Comparison of ENCODE assay signal across 19 cellular contexts in the genomic region with DNA sequence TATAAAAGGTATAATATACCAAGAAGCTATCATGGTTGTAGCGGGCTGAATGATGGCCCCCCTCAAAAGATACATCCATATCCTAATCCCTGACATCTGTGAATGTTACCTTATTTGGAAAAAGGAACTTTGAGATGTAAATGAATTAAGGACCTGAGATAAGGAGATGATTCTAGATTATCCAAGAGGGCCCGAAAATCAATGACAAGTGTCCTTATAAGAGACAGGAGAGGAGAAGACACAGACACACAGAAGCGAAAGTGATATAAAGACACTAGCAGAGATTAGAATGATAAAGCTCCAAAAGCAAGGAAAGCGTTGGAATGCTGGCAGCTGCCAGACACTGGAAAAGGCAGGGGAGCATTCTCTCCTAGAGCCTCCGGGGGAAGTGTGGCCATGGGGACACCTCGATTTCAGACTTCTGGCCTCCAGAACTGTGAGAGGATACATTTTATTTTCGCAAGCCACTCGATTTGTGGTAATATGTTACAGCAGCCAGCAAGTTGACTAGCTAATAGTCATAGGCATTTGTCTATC. TPM values are rescaled to one million over a fixed set of nuclear protein-coding genes. Genes with fewer than 3 reads are reported as not detected.
DNase-seq lines count a peak whose midpoint lies in the region; ATAC-seq, FAIRE-seq and TF ChIP-seq lines count a peak whose summit lies in the region.
"Had no signal": no experiment of that assay in that cellular context is flagged by ENCODE, and none has a peak within 500 bp of the region (broad histone marks: within the 10 kb centered on the region; RNA-seq: fewer than 3 reads in every experiment).

No MANE protein-coding gene starts in this region.

- WGBS in right lobe of liver (ENCODE audit: insufficient coverage, low coverage, low lambda C conversion rate, missing lambda C conversion rate): 57% methylated on average over 8 of the region's 8 CpGs

- in situ Hi-C loops in brain microvascular endothelial cell (cut with HindIII; ENCODE audit: low pct_ligation_motif_present, low sequenced_read_pairs): no loop called here

- intact Hi-C loops in right lobe of liver (cut with DNase I): loop anchor here in 1 of 2 donors (10.0 kb wide), 1 partner anchor 55 kb away; no protein-coding TSS in a partner anchor

- ATAC-seq in right lobe of liver: peak; percentile 15 to 36 (median 26)
- ATAC-seq: left colon had no signal

- H3K9ac ChIP-seq in adipocyte (ENCODE audit: low read length): peak overlapping the region; percentile 59

- H3K27me3 Mint-ChIP-seq in activated CD4-positive, alpha-beta memory T cell treated with anti-CD3 and anti-CD28 coated beads, Interleukin-2, amount 10 ng/mL, durations not matched to agents 7 days and 5 days: peaks cover 2% of the 10 kb centered on the region
- H3K27me3 Mint-ChIP-seq: central memory CD8-positive, alpha-beta T cell had no signal

- H3K4me3 ChIP-seq in adipocyte (ENCODE audit: low read length) (peak overlapping the region; percentile 35), right lobe of liver (no peak overlapping the region), brain microvascular endothelial cell (ENCODE audit: low read depth, low read length) (no peak overlapping the region)
- H3K4me3 ChIP-seq: adrenal gland, pancreas, sigmoid colon had no signal

- no peak overlapping the region for H3K27ac Mint-ChIP-seq in activated CD4-positive, alpha-beta memory T cell treated with anti-CD3 and anti-CD28 coated beads, Interleukin-2, amount 10 ng/mL, durations not matched to agents 7 days and 5 days

- H3K27ac ChIP-seq in right lobe of liver (peak overlapping the region; percentile 45 to 80 (median 78)), brain microvascular endothelial cell (no peak overlapping the region)
- H3K27ac ChIP-seq: adrenal gland, pancreas, sigmoid colon had no signal

- H3K4me1 Mint-ChIP-seq in activated CD4-positive, alpha-beta memory T cell treated with anti-CD3 and anti-CD28 coated beads, Interleukin-2, amount 10 ng/mL, durations not matched to agents 7 days and 5 days: no peaks in the 10 kb centered on the region
- H3K4me1 Mint-ChIP-seq: central memory CD8-positive, alpha-beta T cell had no signal

- TF ChIP-seq CTCF in D721Med (IDR thresholded peaks at IDR 0.05; ENCODE audit: insufficient read depth, missing control alignments): no peak
- no peak for TF ChIP-seq CTCF in right lobe of liver (IDR thresholded peaks at IDR 0.05)
- no peak for TF ChIP-seq CTCF in brain microvascular endothelial cell (IDR thresholded peaks at IDR 0.05; ENCODE audit: low read depth, low read length, missing control alignments)

- no peaks in the 10 kb centered on the region for H3K9me3 Mint-ChIP-seq in activated CD4-positive, alpha-beta memory T cell treated with anti-CD3 and anti-CD28 coated beads, Interleukin-2, amount 10 ng/mL, durations not matched to agents 7 days and 5 days
- H3K9me3 Mint-ChIP-seq: central memory CD8-positive, alpha-beta T cell had no signal

- H3K36me3 Mint-ChIP-seq in activated CD4-positive, alpha-beta memory T cell treated with anti-CD3 and anti-CD28 coated beads, Interleukin-2, amount 10 ng/mL, durations not matched to agents 7 days and 5 days (ENCODE audit: low read depth): no peaks in the 10 kb centered on the region

- DNase-seq in D721Med (ENCODE audit: insufficient read length, low spot score) (peak; percentile 22), adipocyte (ENCODE audit: low read depth) (no peak), right lobe of liver (no peak), brain microvascular endothelial cell (no peak), NCI-H1436 (lab: John Stamatoyannopoulos, UW) (no peak)
- DNase-seq in activated CD4-positive, alpha-beta memory T cell treated with anti-CD3 and anti-CD28 coated beads, Interleukin-2, amount 10 ng/mL, durations not matched to agents 7 days and 5 days: no peak
- DNase-seq: ACHN; GOT3; KBM-7; left colon; NCI-H2081 treated with DMSO at 0.1 percent for 48 hours; NCI-H524 treated with DMSO at 0.1 percent for 48 hours; sigmoid colon; stimulated activated CD4-positive, alpha-beta T cell treated with anti-CD3 and anti-CD28 coated beads, Interleukin-2, amount 100 ng/mL, for 24 hours; substantia nigra had no signal

- no peak for FAIRE-seq in D721Med (lab: Jason Lieb, UNC)
- FAIRE-seq: pancreas had no signal

- H3K27me3 ChIP-seq in adipocyte (replicated peaks; ENCODE audit: control insufficient read depth, insufficient read depth, low read length) (no peaks in the 10 kb centered on the region), right lobe of liver (no peaks in the 10 kb centered on the region), brain microvascular endothelial cell (replicated peaks) (no peaks in the 10 kb centered on the region)
- H3K27me3 ChIP-seq: adrenal gland, pancreas, sigmoid colon had no signal

- H3K9me3 ChIP-seq in adipocyte (ENCODE audit: control insufficient read depth, low read length): no peaks in the 10 kb centered on the region
- no peaks in the 10 kb centered on the region for H3K9me3 ChIP-seq in right lobe of liver
- H3K9me3 ChIP-seq: adrenal gland, pancreas, sigmoid colon had no signal

- POLR2A ChIA-PET in activated CD4-positive, alpha-beta memory T cell treated with anti-CD3 and anti-CD28 coated beads, Interleukin-2, amount 10 ng/mL, durations not matched to agents 7 days and 5 days (lab: Charles Lee): interaction anchor here (1.0 to 3.1 kb wide), 6 partner anchors 10 to 20 kb away, joined by 3 to 8 read pairs (median 4); partner anchors contain the start of genes GP1BA, RNF167 and SLC25A11

- TF ChIP-seq POLR2A in right lobe of liver (IDR thresholded peaks at IDR 0.05): no peak

- peaks cover 20% of the 10 kb centered on the region for H3K4me1 ChIP-seq in adipocyte (ENCODE audit: control insufficient read depth, insufficient read depth, low read length)
- peaks cover 0 to 30% (median 4%) of the 10 kb centered on the region in 4 donors for H3K4me1 ChIP-seq in right lobe of liver
- H3K4me1 ChIP-seq: adrenal gland, pancreas, sigmoid colon had no signal

- H3K4me3 Mint-ChIP-seq in activated CD4-positive, alpha-beta memory T cell treated with anti-CD3 and anti-CD28 coated beads, Interleukin-2, amount 10 ng/mL, durations not matched to agents 7 days and 5 days: no peak overlapping the region
- H3K4me3 Mint-ChIP-seq: central memory CD8-positive, alpha-beta T cell had no signal

- CTCF ChIA-PET in activated CD4-positive, alpha-beta memory T cell treated with anti-CD3 and anti-CD28 coated beads, Interleukin-2, amount 10 ng/mL, durations not matched to agents 7 days and 5 days (lab: Charles Lee): interaction anchor here (0.5 to 1.6 kb wide), 3 partner anchors 10 to 138 kb away, joined by 3 to 4 read pairs (median 4); partner anchors contain the start of gene CHRNE

- H3K36me3 ChIP-seq in adipocyte (ENCODE audit: control insufficient read depth, insufficient read depth, low read length, severe bottlenecking): no peaks in the 10 kb centered on the region
- no peaks in the 10 kb centered on the region for H3K36me3 ChIP-seq in right lobe of liver
- no peaks in the 10 kb centered on the region for H3K36me3 ChIP-seq in brain microvascular endothelial cell (replicated peaks)
- H3K36me3 ChIP-seq: adrenal gland, pancreas, sigmoid colon had no signal

RNA-seq across cellular contexts. Expression of gene GP1BA, which starts 12.5 kb away (rescaled TPM):
- under 1 TPM in 3 of 6 experiments, not detected in 3; 0.13 to 0.20 (median 0.15) TPM for total RNA-seq in right lobe of liver
- total RNA-seq in activated CD4-positive, alpha-beta memory T cell treated with anti-CD3 and anti-CD28 coated beads, Interleukin-2, amount 10 ng/mL, durations not matched to agents 7 days and 5 days: not detected
- total RNA-seq: left colon; sigmoid colon; T-helper 2 cell treated with Interferon-gamma antibody and Interleukin-4, amounts not matched to agents 100 ng/mL and 5 ng/mL, for 36 hours had no signal

RNA-seq across cellular contexts. Expression of gene CHRNE, which starts 16.7 kb away (rescaled TPM):
- 1 to 10 TPM; 1.4 to 2.9 (median 2.0) TPM for total RNA-seq in right lobe of liver
- total RNA-seq in activated CD4-positive, alpha-beta memory T cell treated with anti-CD3 and anti-CD28 coated beads, Interleukin-2, amount 10 ng/mL, durations not matched to agents 7 days and 5 days: under 1 TPM; 0.33 to 0.43 TPM

RNA-seq across cellular contexts. Expression of gene C17orf107, which starts 20.2 kb away (rescaled TPM):
- total RNA-seq in right lobe of liver: 1 to 10 TPM; 1.6 to 4.0 (median 3.2) TPM
- total RNA-seq in activated CD4-positive, alpha-beta memory T cell treated with anti-CD3 and anti-CD28 coated beads, Interleukin-2, amount 10 ng/mL, durations not matched to agents 7 days and 5 days: under 1 TPM; 0.58 to 0.98 TPM

RNA-seq across cellular contexts. Expression of gene SLC25A11, which starts 20.3 kb away (rescaled TPM):
- 10 to 100 TPM; 32.6 to 64.2 (median 41.0) TPM for total RNA-seq in right lobe of liver
- 10 to 100 TPM; 62.8 to 71.0 TPM for total RNA-seq in activated CD4-positive, alpha-beta memory T cell treated with anti-CD3 and anti-CD28 coated beads, Interleukin-2, amount 10 ng/mL, durations not matched to agents 7 days and 5 days

RNA-seq across cellular contexts. Expression of gene RNF167, which starts 20.5 kb away (rescaled TPM):
- 10 to 100 TPM; 52.1 to 73.5 (median 57.5) TPM for total RNA-seq in right lobe of liver
- 100 to 1,000 TPM; 249 to 261 TPM for total RNA-seq in activated CD4-positive, alpha-beta memory T cell treated with anti-CD3 and anti-CD28 coated beads, Interleukin-2, amount 10 ng/mL, durations not matched to agents 7 days and 5 days
